ENCODE assay signal across 8 cellular contexts in the genomic region with DNA sequence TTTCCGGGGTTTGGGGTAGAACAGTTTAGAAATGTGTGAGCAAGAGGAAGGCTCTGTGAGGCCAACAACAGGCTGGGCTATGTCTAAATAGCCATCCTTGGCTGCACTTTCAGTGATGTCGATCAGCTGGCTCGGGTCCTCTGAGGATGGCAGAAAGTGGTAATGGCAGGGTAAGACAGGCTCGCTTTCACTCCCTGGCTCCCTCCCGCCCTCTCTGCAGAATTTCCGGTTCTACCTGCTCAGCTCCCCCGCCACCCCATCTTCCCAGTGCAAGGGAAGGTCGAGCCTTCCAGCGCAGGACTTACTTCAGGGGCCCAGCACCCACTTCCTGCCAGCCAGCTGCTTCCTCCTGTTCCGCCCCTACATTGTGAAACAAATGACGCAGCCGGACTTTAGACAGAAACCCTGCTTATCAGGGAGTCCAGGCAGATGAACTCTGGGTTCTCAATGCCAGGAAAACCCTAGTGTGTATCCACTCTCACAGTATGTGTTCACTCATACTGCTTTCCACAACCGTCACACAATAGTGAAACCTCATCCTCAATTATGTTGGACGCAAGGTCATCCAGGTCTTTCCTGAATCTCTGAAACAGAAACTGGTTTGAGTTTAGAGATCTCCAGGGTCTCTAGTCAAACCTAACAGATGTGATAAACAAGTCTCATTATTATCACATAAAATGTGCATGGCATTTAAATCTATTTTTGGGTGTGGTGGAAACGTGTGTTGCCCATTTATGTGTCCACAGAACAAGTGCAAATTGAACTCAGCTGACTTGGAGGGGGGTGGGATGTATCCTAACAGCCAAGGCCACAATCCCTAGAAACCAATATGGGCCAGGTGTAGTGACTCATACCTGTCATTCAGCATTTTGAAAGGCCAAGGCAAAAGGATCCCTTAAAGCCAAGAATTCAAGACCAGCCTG. TPM values are rescaled to one million over a fixed set of nuclear protein-coding genes. Genes with fewer than 3 reads are reported as not detected.
A peak's percentile ranks its signal among the peaks of the same experiment; 100 is the strongest.
DNase-seq lines count a peak whose midpoint lies in the region; ATAC-seq and TF ChIP-seq lines count a peak whose summit lies in the region.

No MANE protein-coding gene starts in this region.

- H3K4me1 ChIP-seq in OCI-LY7 (ENCODE audit: insufficient read depth, low read length, poor library complexity, severe bottlenecking) = peaks cover 36% of the 10 kb centered on the region
- H3K4me1 ChIP-seq in parathyroid adenoma = peaks cover 11% of the 10 kb centered on the region
- H3K4me1 ChIP-seq in transverse colon = peaks cover 18 to 44% (median 28%) of the 10 kb centered on the region in 4 donors

- no peak overlapping the region for H3K9ac ChIP-seq in parathyroid adenoma

- H3K9me2 ChIP-seq in OCI-LY7 (ENCODE audit: insufficient read depth, low read length) = no peaks in the 10 kb centered on the region

- DNase-seq in OCI-LY7 (ENCODE audit: low spot score) = peak; percentile 88
- DNase-seq in activated T-helper 1 cell treated with anti-CD3 and anti-CD28 coated beads, Interleukin-2, amount 50 U/mL, for 16 hours (ENCODE audit: low read depth in 1 of 2, low spot score in 1 of 2) = peak; percentile 34 to 35
- peak; percentile 75 for DNase-seq in germinal center (ENCODE audit: low spot score)
- DNase-seq in transverse colon = peak; percentile 93
- no peak for DNase-seq in RKO (ENCODE audit: low spot score)

- ATAC-seq in GM18868 (IDR thresholded peaks at IDR 0.05; ENCODE audit: unreplicated experiment) (peak; percentile 85), HG03060 (IDR thresholded peaks at IDR 0.05; ENCODE audit: low read depth, unreplicated experiment) (peak; percentile 58)

- H3K36me3 ChIP-seq in OCI-LY7 (ENCODE audit: insufficient read depth, low read length) = no peaks in the 10 kb centered on the region
- H3K36me3 ChIP-seq in parathyroid adenoma (ENCODE audit: control insufficient read depth, insufficient read depth, low read length) = no peaks in the 10 kb centered on the region
- H3K36me3 ChIP-seq in transverse colon = no peaks in the 10 kb centered on the region

- CTCF ChIA-PET in OCI-LY7 (lab: Charles Lee; ENCODE audit: unreplicated experiment) = no interaction called here

- peak overlapping the region; percentile 80 for H3K27ac ChIP-seq in OCI-LY7 (ENCODE audit: low read depth, low read length, poor library complexity, severe bottlenecking)
- H3K27ac ChIP-seq in parathyroid adenoma = peak overlapping the region; percentile 92
- H3K27ac ChIP-seq in transverse colon = peak overlapping the region; percentile 86 to 92 (median 90)

- TF ChIP-seq EP300 in transverse colon (IDR thresholded peaks at IDR 0.05; ENCODE audit: low read depth) = peak; percentile 71

- H3K4me2 ChIP-seq in OCI-LY7 (ENCODE audit: low read length) (peak overlapping the region; percentile 83), parathyroid adenoma (ENCODE audit: low read length) (peak overlapping the region; percentile 43)

- BruUV-seq in OCI-LY7 (replicated peaks; lab: Mats Ljungman, UMichigan) = no TSS peak

- intact Hi-C loops in OCI-LY7 (cut with micrococcal nuclease; ENCODE audit: unreplicated experiment) (loop anchor here (1.0 kb wide), 2 partner anchors 7 to 31 kb away; a partner anchor contains a TSS), transverse colon (cut with DNase I; ENCODE audit: low total_unique reads) (no loop called here)

- H4K20me1 ChIP-seq in OCI-LY7 (ENCODE audit: insufficient read depth, low read length) = no peaks in the 10 kb centered on the region

- TF ChIP-seq CTCF in OCI-LY7 (conservative IDR thresholded peaks at IDR 0.05; ENCODE audit: low read length) = no peak
- TF ChIP-seq CTCF in parathyroid adenoma (IDR thresholded peaks at IDR 0.05) = no peak
- TF ChIP-seq CTCF in transverse colon (IDR thresholded peaks at IDR 0.05) = no peak

- WGBS in transverse colon (ENCODE audit: low coverage in 1 of 2), 2 donors = 16 to 31% methylated on average over 2 to 15 of the region's 15 CpGs

- H3K79me2 ChIP-seq in OCI-LY7 (ENCODE audit: insufficient read depth, low read depth, low read length) (peaks cover 12% of the 10 kb centered on the region; the same call in 1 of the 2 replicates), parathyroid adenoma (peaks cover 5% of the 10 kb centered on the region)

- H3K27me3 ChIP-seq in parathyroid adenoma (ENCODE audit: control insufficient read depth, insufficient read depth, low read length) = no peaks in the 10 kb centered on the region
- H3K27me3 ChIP-seq in transverse colon = no peaks in the 10 kb centered on the region

- H2AFZ ChIP-seq in OCI-LY7 (ENCODE audit: low read length) = peak overlapping the region; percentile 77
- peak overlapping the region; percentile 68 for H2AFZ ChIP-seq in parathyroid adenoma

- in situ Hi-C loops in transverse colon (cut with MboI; ENCODE audit: low pct_ligation_motif_present in 1 of 4, low pct_unique_long_range_greater_than_20kb in 1 of 4, low sequenced_read_pairs in 3 of 4) = no loop called here

- POLR2A ChIA-PET in OCI-LY7 (lab: Charles Lee) = interaction anchor here (0.5 to 1.0 kb wide), 6 partner anchors 8 to 1039 kb away, joined by 3 to 6 read pairs (median 3); no protein-coding TSS in a partner anchor

- H3K9me3 ChIP-seq in OCI-LY7 (ENCODE audit: low read length) (no peaks in the 10 kb centered on the region), parathyroid adenoma (ENCODE audit: control insufficient read depth, low read length) (no peaks in the 10 kb centered on the region), transverse colon (no peaks in the 10 kb centered on the region)

- TF ChIP-seq POLR2A in transverse colon (IDR thresholded peaks at IDR 0.05) = peak; percentile 64

- H3K4me3 ChIP-seq in OCI-LY7 (ENCODE audit: low read depth, low read length, poor library complexity, severe bottlenecking) (peak overlapping the region; percentile 60), parathyroid adenoma (ENCODE audit: low read depth, low read length) (peak overlapping the region; percentile 42), transverse colon (peak overlapping the region in 2 of 4 donors; percentile 1 to 28)

RNA-seq across cellular contexts. Expression of a gene that starts 7.1 kb away (rescaled TPM):
- 11.7 and 13.5 TPM in 2 replicates for total RNA-seq in OCI-LY7 (2014; rRNA removed; shearing (Covaris generic))
- total RNA-seq in OCI-LY7 (2022) = 16.0 and 25.0 TPM in 2 replicates
- total RNA-seq in transverse colon = 100 to 1,000 TPM in 2 of 4 donors, 10 to 100 TPM in 2; 91.7 to 126 (median 105) TPM

RNA-seq across cellular contexts. Expression of a gene that starts 24.9 kb away (rescaled TPM):
- total RNA-seq in OCI-LY7 (2014; rRNA removed; shearing (Covaris generic)) = 164 and 206 TPM in 2 replicates
- total RNA-seq in OCI-LY7 (2022) (73.4 and 89.2 TPM in 2 replicates), transverse colon (100 to 1,000 TPM; 104 to 224 (median 191) TPM)

RNA-seq across cellular contexts. Expression of a gene that starts 31.9 kb away (rescaled TPM):
- 83.1 and 97.5 TPM in 2 replicates for total RNA-seq in OCI-LY7 (2014; rRNA removed; shearing (Covaris generic))
- total RNA-seq in OCI-LY7 (2022) = 57.6 and 60.9 TPM in 2 replicates
- 10 to 100 TPM; 34.4 to 78.2 (median 64.9) TPM for total RNA-seq in transverse colon

RNA-seq across cellular contexts. Expression of a gene that starts 55.8 kb away (rescaled TPM):
- 56.2 and 62.9 TPM in 2 replicates for total RNA-seq in OCI-LY7 (2014; rRNA removed; shearing (Covaris generic))
- total RNA-seq in OCI-LY7 (2022) (86.7 and 101 TPM in 2 replicates), transverse colon (10 to 100 TPM in 1 of 4 donors, 1 to 10 TPM in 2, under 1 TPM in 1; 0.60 to 11.0 (median 4.4) TPM)

RNA-seq across cellular contexts. Expression of a gene that starts 59.2 kb away (rescaled TPM):
- not detected in 2 replicates for total RNA-seq in OCI-LY7 (2014; rRNA removed; shearing (Covaris generic))
- total RNA-seq in OCI-LY7 (2022) (not detected in 2 replicates), transverse colon (not detected)
